ENCODE assay signal across 1 cellular context in the genomic region with DNA sequence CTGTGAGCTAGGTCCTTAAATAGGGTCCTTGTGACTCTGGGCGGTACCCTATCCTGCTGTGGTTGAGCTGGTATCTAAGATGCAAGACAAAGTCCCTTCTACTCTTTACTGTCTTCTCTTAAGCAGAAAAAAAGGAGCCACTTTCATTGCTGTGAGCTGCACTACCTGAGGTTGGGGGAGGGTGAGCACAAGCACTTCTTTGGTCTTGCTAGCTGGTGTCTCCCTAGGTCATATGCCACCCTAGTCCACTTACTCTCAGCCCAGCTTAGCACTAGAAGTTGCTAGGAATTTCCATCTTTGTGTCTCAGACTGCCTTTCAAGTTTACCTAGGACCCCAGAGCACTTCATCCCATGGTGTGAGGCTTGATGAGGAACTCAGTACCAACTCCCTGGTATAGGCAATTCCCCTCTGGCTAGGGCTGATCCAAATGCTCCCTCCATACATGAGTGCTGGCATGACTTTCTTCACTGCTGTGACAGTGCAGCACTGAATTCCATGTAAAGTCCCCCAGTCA.
A peak's percentile ranks its signal among the peaks of the same experiment; 100 is the strongest.
TF ChIP-seq lines count a peak whose summit lies in the region.

No MANE protein-coding gene starts in this region.

TF ChIP-seq in H1, 55 proteins besides CTCF, POLR2A, EP300 and RAD21:
- TF ChIP-seq, protein P1, sequence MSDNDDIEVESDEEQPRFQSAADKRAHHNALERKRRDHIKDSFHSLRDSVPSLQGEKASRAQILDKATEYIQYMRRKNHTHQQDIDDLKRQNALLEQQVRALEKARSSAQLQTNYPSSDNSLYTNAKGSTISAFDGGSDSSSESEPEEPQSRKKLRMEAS (IDR thresholded peaks at IDR 0.05): peak; percentile 43; the same call in 1 of the 2 replicates
- TF ChIP-seq, protein P2, sequence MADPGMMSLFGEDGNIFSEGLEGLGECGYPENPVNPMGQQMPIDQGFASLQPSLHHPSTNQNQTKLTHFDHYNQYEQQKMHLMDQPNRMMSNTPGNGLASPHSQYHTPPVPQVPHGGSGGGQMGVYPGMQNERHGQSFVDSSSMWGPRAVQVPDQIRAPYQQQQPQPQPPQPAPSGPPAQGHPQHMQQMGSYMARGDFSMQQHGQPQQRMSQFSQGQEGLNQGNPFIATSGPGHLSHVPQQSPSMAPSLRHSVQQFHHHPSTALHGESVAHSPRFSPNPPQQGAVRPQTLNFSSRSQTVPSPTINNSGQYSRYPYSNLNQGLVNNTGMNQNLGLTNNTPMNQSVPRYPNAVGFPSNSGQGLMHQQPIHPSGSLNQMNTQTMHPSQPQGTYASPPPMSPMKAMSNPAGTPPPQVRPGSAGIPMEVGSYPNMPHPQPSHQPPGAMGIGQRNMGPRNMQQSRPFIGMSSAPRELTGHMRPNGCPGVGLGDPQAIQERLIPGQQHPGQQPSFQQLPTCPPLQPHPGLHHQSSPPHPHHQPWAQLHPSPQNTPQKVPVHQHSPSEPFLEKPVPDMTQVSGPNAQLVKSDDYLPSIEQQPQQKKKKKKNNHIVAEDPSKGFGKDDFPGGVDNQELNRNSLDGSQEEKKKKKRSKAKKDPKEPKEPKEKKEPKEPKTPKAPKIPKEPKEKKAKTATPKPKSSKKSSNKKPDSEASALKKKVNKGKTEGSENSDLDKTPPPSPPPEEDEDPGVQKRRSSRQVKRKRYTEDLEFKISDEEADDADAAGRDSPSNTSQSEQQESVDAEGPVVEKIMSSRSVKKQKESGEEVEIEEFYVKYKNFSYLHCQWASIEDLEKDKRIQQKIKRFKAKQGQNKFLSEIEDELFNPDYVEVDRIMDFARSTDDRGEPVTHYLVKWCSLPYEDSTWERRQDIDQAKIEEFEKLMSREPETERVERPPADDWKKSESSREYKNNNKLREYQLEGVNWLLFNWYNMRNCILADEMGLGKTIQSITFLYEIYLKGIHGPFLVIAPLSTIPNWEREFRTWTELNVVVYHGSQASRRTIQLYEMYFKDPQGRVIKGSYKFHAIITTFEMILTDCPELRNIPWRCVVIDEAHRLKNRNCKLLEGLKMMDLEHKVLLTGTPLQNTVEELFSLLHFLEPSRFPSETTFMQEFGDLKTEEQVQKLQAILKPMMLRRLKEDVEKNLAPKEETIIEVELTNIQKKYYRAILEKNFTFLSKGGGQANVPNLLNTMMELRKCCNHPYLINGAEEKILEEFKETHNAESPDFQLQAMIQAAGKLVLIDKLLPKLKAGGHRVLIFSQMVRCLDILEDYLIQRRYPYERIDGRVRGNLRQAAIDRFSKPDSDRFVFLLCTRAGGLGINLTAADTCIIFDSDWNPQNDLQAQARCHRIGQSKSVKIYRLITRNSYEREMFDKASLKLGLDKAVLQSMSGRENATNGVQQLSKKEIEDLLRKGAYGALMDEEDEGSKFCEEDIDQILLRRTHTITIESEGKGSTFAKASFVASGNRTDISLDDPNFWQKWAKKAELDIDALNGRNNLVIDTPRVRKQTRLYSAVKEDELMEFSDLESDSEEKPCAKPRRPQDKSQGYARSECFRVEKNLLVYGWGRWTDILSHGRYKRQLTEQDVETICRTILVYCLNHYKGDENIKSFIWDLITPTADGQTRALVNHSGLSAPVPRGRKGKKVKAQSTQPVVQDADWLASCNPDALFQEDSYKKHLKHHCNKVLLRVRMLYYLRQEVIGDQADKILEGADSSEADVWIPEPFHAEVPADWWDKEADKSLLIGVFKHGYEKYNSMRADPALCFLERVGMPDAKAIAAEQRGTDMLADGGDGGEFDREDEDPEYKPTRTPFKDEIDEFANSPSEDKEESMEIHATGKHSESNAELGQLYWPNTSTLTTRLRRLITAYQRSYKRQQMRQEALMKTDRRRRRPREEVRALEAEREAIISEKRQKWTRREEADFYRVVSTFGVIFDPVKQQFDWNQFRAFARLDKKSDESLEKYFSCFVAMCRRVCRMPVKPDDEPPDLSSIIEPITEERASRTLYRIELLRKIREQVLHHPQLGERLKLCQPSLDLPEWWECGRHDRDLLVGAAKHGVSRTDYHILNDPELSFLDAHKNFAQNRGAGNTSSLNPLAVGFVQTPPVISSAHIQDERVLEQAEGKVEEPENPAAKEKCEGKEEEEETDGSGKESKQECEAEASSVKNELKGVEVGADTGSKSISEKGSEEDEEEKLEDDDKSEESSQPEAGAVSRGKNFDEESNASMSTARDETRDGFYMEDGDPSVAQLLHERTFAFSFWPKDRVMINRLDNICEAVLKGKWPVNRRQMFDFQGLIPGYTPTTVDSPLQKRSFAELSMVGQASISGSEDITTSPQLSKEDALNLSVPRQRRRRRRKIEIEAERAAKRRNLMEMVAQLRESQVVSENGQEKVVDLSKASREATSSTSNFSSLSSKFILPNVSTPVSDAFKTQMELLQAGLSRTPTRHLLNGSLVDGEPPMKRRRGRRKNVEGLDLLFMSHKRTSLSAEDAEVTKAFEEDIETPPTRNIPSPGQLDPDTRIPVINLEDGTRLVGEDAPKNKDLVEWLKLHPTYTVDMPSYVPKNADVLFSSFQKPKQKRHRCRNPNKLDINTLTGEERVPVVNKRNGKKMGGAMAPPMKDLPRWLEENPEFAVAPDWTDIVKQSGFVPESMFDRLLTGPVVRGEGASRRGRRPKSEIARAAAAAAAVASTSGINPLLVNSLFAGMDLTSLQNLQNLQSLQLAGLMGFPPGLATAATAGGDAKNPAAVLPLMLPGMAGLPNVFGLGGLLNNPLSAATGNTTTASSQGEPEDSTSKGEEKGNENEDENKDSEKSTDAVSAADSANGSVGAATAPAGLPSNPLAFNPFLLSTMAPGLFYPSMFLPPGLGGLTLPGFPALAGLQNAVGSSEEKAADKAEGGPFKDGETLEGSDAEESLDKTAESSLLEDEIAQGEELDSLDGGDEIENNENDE (IDR thresholded peaks at IDR 0.05; ENCODE audit: insufficient replicate concordance, low read length): no peak
- TF ChIP-seq, protein P3, sequence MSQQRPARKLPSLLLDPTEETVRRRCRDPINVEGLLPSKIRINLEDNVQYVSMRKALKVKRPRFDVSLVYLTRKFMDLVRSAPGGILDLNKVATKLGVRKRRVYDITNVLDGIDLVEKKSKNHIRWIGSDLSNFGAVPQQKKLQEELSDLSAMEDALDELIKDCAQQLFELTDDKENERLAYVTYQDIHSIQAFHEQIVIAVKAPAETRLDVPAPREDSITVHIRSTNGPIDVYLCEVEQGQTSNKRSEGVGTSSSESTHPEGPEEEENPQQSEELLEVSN (IDR thresholded peaks at IDR 0.05): peak; percentile 42; the same call in 1 of the 2 replicates
